Comparison of ENCODE assay signal across 8 cellular contexts in genomic region chr20:24993337-24994185, GRCh38. TPM values are rescaled to one million over a fixed set of nuclear protein-coding genes. Genes with fewer than 3 reads are reported as not detected.
DNase-seq lines count a peak whose midpoint lies in the region; ATAC-seq and TF ChIP-seq lines count a peak whose summit lies in the region.

No MANE protein-coding gene starts in this region.

- TF ChIP-seq POLR2A in Peyer's patch (IDR thresholded peaks at IDR 0.05) = no peak
- no peak for TF ChIP-seq POLR2A in uterus (IDR thresholded peaks at IDR 0.05)

- H3K4me1 Mint-ChIP-seq in CD4-positive, alpha-beta T cell (ENCODE audit: low read depth) = peaks cover 64% of the 10 kb centered on the region

- POLR2A ChIA-PET in CD4-positive, alpha-beta T cell (lab: Charles Lee) = interaction anchor here (0.6 to 7.0 kb wide), 11 partner anchors 17 to 257 kb away, joined by 3 to 77 read pairs (median 5); partner anchors contain the start of genes ACSS1 and ENTPD6

- ATAC-seq in CD4-positive, alpha-beta T cell (ENCODE audit: poor library complexity) = no peak
- no peak for ATAC-seq in GM21367 (IDR thresholded peaks at IDR 0.05; ENCODE audit: unreplicated experiment)

- peaks cover 7% of the 10 kb centered on the region for H3K36me3 Mint-ChIP-seq in CD4-positive, alpha-beta T cell (ENCODE audit: low read depth)

- peaks cover 0 to 49% (median 6%) of the 10 kb centered on the region in 4 donors for H3K4me1 ChIP-seq in Peyer's patch
- H3K4me1 ChIP-seq in uterus = peaks cover 0 to 13% of the 10 kb centered on the region in 2 donors

- H3K36me3 ChIP-seq in Peyer's patch (no peaks in the 10 kb centered on the region), uterus (no peaks in the 10 kb centered on the region)

- no peaks in the 10 kb centered on the region for H3K9me3 ChIP-seq in CD4-positive, alpha-beta T cell (ENCODE audit: control insufficient read depth, low read length)
- H3K9me3 ChIP-seq in Peyer's patch (no peaks in the 10 kb centered on the region), uterus (no peaks in the 10 kb centered on the region)

- TF ChIP-seq CTCF in CD4-positive, alpha-beta T cell (IDR thresholded peaks at IDR 0.05) = peak; percentile 18
- TF ChIP-seq CTCF in Peyer's patch (IDR thresholded peaks at IDR 0.05) = peak in 3 of 6 experiments; percentile 33 to 46 (median 45)
- peak; percentile 49 to 59 (median 52) for TF ChIP-seq CTCF in uterus (IDR thresholded peaks at IDR 0.05)

- peak in 1 of 10 experiments; percentile 14 for DNase-seq in CD4-positive, alpha-beta T cell
- peak; percentile 74 for DNase-seq in HT-29 (ENCODE audit: low spot score)
- no peak for DNase-seq in Peyer's patch
- peak; percentile 26 for DNase-seq in ecto neural progenitor cell (ENCODE audit: low spot score)
- DNase-seq in midbrain (lab: John Stamatoyannopoulos, UW) = peak; percentile 68
- no peak for DNase-seq in uterus
- no peak for DNase-seq in UCSD-AML1 (lab: John Stamatoyannopoulos, UW; ENCODE audit: unreplicated experiment)

- H3K4me3 Mint-ChIP-seq in CD4-positive, alpha-beta T cell = peak overlapping the region; percentile 96

- CTCF ChIA-PET in CD4-positive, alpha-beta T cell (lab: Charles Lee) = interaction anchor here (0.6 to 3.7 kb wide), 7 partner anchors 44 to 405 kb away, joined by 3 to 33 read pairs (median 3); partner anchors contain the start of gene ACSS1

- H3K4me3 ChIP-seq in Peyer's patch = peak overlapping the region; percentile 72 to 97 (median 93)
- H3K4me3 ChIP-seq in uterus = peak overlapping the region; percentile 75 to 94

- intact Hi-C loops in CD4-positive, alpha-beta T cell (cut with DNase I, micrococcal nuclease) = loop anchor here (2.0 to 10.0 kb wide), 9 partner anchors 185 to 1641 kb away; partner anchors contain the start of genes ENTPD6 (in 1 of the 2), NAPB (in 1 of the 2), NXT1 (in 1 of the 2) and PYGB (in 1 of the 2)
- intact Hi-C loops in uterus (cut with DNase I; ENCODE audit: low total_unique reads) = loop anchor here (2.0 to 10.0 kb wide), 2 partner anchors 71 to 401 kb away; partner anchors contain the start of gene ABHD12

- no peaks in the 10 kb centered on the region for H3K9me3 Mint-ChIP-seq in CD4-positive, alpha-beta T cell

- H3K27ac Mint-ChIP-seq in CD4-positive, alpha-beta T cell = peak overlapping the region; percentile 99

- H3K27me3 Mint-ChIP-seq in CD4-positive, alpha-beta T cell = no peaks in the 10 kb centered on the region

- H3K27me3 ChIP-seq in CD4-positive, alpha-beta T cell (ENCODE audit: control insufficient read depth, insufficient read depth, low read length) = no peaks in the 10 kb centered on the region
- H3K27me3 ChIP-seq in Peyer's patch (no peaks in the 10 kb centered on the region), uterus (no peaks in the 10 kb centered on the region)

- H3K27ac ChIP-seq in CD4-positive, alpha-beta T cell (ENCODE audit: low read depth, low read length) = peak overlapping the region; percentile 90
- H3K27ac ChIP-seq in Peyer's patch (peak overlapping the region; percentile 90 to 95 (median 92)), uterus (peak overlapping the region; percentile 90 to 94)

RNA-seq across cellular contexts. Expression of gene APMAP, which starts 1.0 kb away (rescaled TPM):
- 10 to 100 TPM in 1 of 2 experiments, 1 to 10 TPM in 1; 9.5 to 11.3 TPM for total RNA-seq in CD4-positive, alpha-beta T cell
- 92.6 and 93.8 TPM in 2 replicates for total RNA-seq in HT-29 (2014; rRNA removed; shearing (Covaris generic))
- total RNA-seq in Peyer's patch (10 to 100 TPM; 19.0 to 40.9 (median 31.6) TPM), uterus (10 to 100 TPM; 18.8 to 78.7 (median 57.7) TPM)

RNA-seq across cellular contexts. Expression of gene CST7, which starts 44.5 kb away (rescaled TPM):
- 1 to 10 TPM; 3.2 to 4.4 TPM for total RNA-seq in CD4-positive, alpha-beta T cell
- not detected in 2 replicates for total RNA-seq in HT-29 (2014; rRNA removed; shearing (Covaris generic))
- 1 to 10 TPM in 3 of 4 donors, not detected in 1; 4.2 to 4.7 (median 4.4) TPM for total RNA-seq in Peyer's patch
- total RNA-seq in uterus = 1 to 10 TPM in 2 of 4 donors, under 1 TPM in 1, not detected in 1; 0.97 to 1.8 (median 1.2) TPM

Comparison
In these comparisons a context has a peak if more than half of its experiments do, and no peak if none do; other contexts are left out.
1. DNase-seq: peak in HT-29 (single experiment), ecto neural progenitor cell (single experiment) and midbrain (single experiment); none in Peyer's patch (0 of 3), uterus (0 of 2) and UCSD-AML1 (single experiment).
2. Peak in every context shown above with its lines, with median percentiles within 50 percentile points of each other: H3K27ac ChIP-seq.